13 cellular contexts compared by ENCODE assay signal in genomic region chr1:24900486-24900849, GRCh38. TPM values are rescaled to one million over a fixed set of nuclear protein-coding genes. Genes with fewer than 3 reads are reported as not detected.
A peak's percentile ranks its signal among the peaks of the same experiment; 100 is the strongest.
DNase-seq lines count a peak whose midpoint lies in the region; ATAC-seq and TF ChIP-seq lines count a peak whose summit lies in the region.
"Had no signal": no experiment of that assay in that cellular context is flagged by ENCODE, and none has a peak within 500 bp of the region (broad histone marks: within the 10 kb centered on the region; RNA-seq: fewer than 3 reads in every experiment).

No MANE protein-coding gene starts in this region.

- no peaks in the 10 kb centered on the region for H3K36me3 Mint-ChIP-seq in Calu3 (ENCODE audit: insufficient read depth, unreplicated experiment)

- no peaks in the 10 kb centered on the region for H3K4me1 Mint-ChIP-seq in Calu3 (ENCODE audit: low read depth, unreplicated experiment)

- in situ Hi-C loops in GM18951 (cut with MboI; ENCODE audit: low sequenced_read_pairs, unreplicated experiment) = no loop called here

- BruUV-seq in Calu3 (replicated peaks; lab: Mats Ljungman, UMichigan) = no TSS peak

- H3K9me3 Mint-ChIP-seq in Calu3 (ENCODE audit: low read depth, unreplicated experiment) = no peaks in the 10 kb centered on the region

- no peak for ATAC-seq in omental fat pad (ENCODE audit: low FRiP score)
- ATAC-seq in HG03342 (IDR thresholded peaks at IDR 0.05; ENCODE audit: unreplicated experiment) = no peak
- ATAC-seq in GM18873 (IDR thresholded peaks at IDR 0.05; ENCODE audit: low FRiP score, unreplicated experiment) = no peak
- ATAC-seq: left cardiac atrium had no signal

- CTCF ChIA-PET in GM10248 (lab: Yijun Ruan, JAX) (interaction anchor here (1.4 kb wide), 1 partner anchor 17 kb away, joined by 4 read pairs; no protein-coding TSS in a partner anchor), Calu3 (lab: Charles Lee) (interaction anchor here (0.6 kb wide), 1 partner anchor 86 kb away, joined by 3 read pairs; no protein-coding TSS in a partner anchor)

- peak; percentile 57 for TF ChIP-seq POLR2A in GM18951 (IDR thresholded peaks at IDR 0.05; ENCODE audit: extremely low read depth, insufficient read depth, insufficient read length)

- H3K4me3 Mint-ChIP-seq in Calu3 (ENCODE audit: low read depth, unreplicated experiment) = no peak overlapping the region

- intact Hi-C loops in Calu3 (cut with micrococcal nuclease; ENCODE audit: unreplicated experiment) = no loop called here

- DNase-seq in GM10248 (ENCODE audit: extremely low spot score) (peak; percentile 32), omental fat pad (ENCODE audit: low spot score) (peak; percentile 17), NCI-H187 treated with DMSO at 0.1 percent for 48 hours (lab: John Stamatoyannopoulos, UW) (no peak), Calu3 (no peak)
- DNase-seq in activated effector memory CD4-positive, alpha-beta T cell treated with anti-CD3 and anti-CD28 coated beads, Interleukin-2, amount 50 U/mL, for 16 hours = peak; percentile 60
- DNase-seq: central memory CD4-positive, alpha-beta T cell; left cardiac atrium; NCI-H1436 treated with DMSO at 0.1 percent for 48 hours; NCI-H526 treated with DMSO at 0.1 percent for 48 hours had no signal

- TF ChIP-seq CTCF in GM10248 (IDR thresholded peaks at IDR 0.05; ENCODE audit: control extremely low read depth, extremely low read depth, low read depth, missing control alignments) (no peak), omental fat pad (IDR thresholded peaks at IDR 0.05) (no peak), Calu3 (IDR thresholded peaks at IDR 0.05; ENCODE audit: unreplicated experiment) (no peak)

- peaks cover 37% of the 10 kb centered on the region for H3K27me3 Mint-ChIP-seq in Calu3 (ENCODE audit: unreplicated experiment)

- POLR2A ChIA-PET in GM10248 (lab: Yijun Ruan, JAX) = interaction anchor here (0.5 to 0.7 kb wide), 2 partner anchors 975 to 1686 kb away, joined by 3 to 4 read pairs; partner anchors contain the start of gene PAQR7

- no peak overlapping the region for H3K27ac Mint-ChIP-seq in Calu3 (ENCODE audit: unreplicated experiment)

RNA-seq across cellular contexts. Expression of gene RUNX3, which starts 29.6 kb away (rescaled TPM):
- 1 to 10 TPM; 1.6 to 6.7 (median 3.8) TPM for total RNA-seq in omental fat pad
- total RNA-seq in Calu3 (2022) = 0.28 and 1.3 TPM in 2 replicates
- total RNA-seq: endothelial cell of umbilical vein had no signal

Comparison
In these comparisons a context has a peak if more than half of its experiments do, and no peak if none do; other contexts are left out.
1. DNase-seq: peak in GM10248 (single experiment), activated effector memory CD4-positive, alpha-beta T cell treated with anti-CD3 and anti-CD28 coated beads, Interleukin-2, amount 50 U/mL, for 16 hours (single experiment) and omental fat pad (single experiment); none in NCI-H187 treated with DMSO at 0.1 percent for 48 hours (single experiment) and Calu3 (single experiment).